ENCODE assay signal across 20 cellular contexts in genomic region chr20:38866265-38867061, GRCh38. TPM values are rescaled to one million over a fixed set of nuclear protein-coding genes. Genes with fewer than 3 reads are reported as not detected.
DNase-seq lines count a peak whose midpoint lies in the region; ATAC-seq, FAIRE-seq and TF ChIP-seq lines count a peak whose summit lies in the region.
"Had no signal": no experiment of that assay in that cellular context is flagged by ENCODE, and none has a peak within 500 bp of the region (broad histone marks: within the 10 kb centered on the region; RNA-seq: fewer than 3 reads in every experiment).

No MANE protein-coding gene starts in this region.

- no TSS peak for BruUV-seq in HepG2 (replicated peaks; lab: Mats Ljungman, UMichigan)

- ATAC-seq in left ventricle myocardium superior: peak; percentile 46
- ATAC-seq in left cardiac atrium: no peak
- peak; percentile 16; the same call in 1 of the 3 replicates for ATAC-seq in SK-N-SH treated with all-trans-retinoic acid at 6 μM for 48 hours
- ATAC-seq in HepG2: no peak

- TF ChIP-seq POLR2A in HepG2 (IDR thresholded peaks at IDR 0.05; ENCODE audit: insufficient read depth in 1 of 2, low read depth in 2 of 2, low read length in 2 of 2): no peak
- TF ChIP-seq POLR2A in transverse colon (IDR thresholded peaks at IDR 0.05): no peak

- TF ChIP-seq CTCF in HepG2 (CRISPR knock-in tag; IDR thresholded peaks at IDR 0.05) (no peak), transverse colon (IDR thresholded peaks at IDR 0.05) (no peak)

- H3K4me1 ChIP-seq in HepG2 (ENCODE audit: insufficient read depth, low read length): peaks cover 9% of the 10 kb centered on the region
- peaks cover 7 to 24% (median 16%) of the 10 kb centered on the region in 4 donors for H3K4me1 ChIP-seq in transverse colon
- H3K4me1 ChIP-seq: suprapubic skin had no signal

- H3K9me3 ChIP-seq in HepG2 (ENCODE audit: low read length): no peaks in the 10 kb centered on the region
- no peaks in the 10 kb centered on the region for H3K9me3 ChIP-seq in transverse colon
- H3K9me3 ChIP-seq: suprapubic skin had no signal

- CTCF ChIA-PET in HepG2 (lab: Yijun Ruan, JAX; ENCODE audit: low intra/inter-chr PET ratio, low total read pairs): no interaction called here

- H2AFZ ChIP-seq in HepG2 (ENCODE audit: low read length): no peak overlapping the region
- H2AFZ ChIP-seq: hepatocyte had no signal

- no peaks in the 10 kb centered on the region for H3K36me3 ChIP-seq in HepG2 (replicated peaks in 1 of 2; ENCODE audit: control insufficient read depth in 1 of 2, insufficient read depth in 2 of 2, low read length in 2 of 2)
- no peaks in the 10 kb centered on the region for H3K36me3 ChIP-seq in transverse colon
- H3K36me3 ChIP-seq: suprapubic skin had no signal

- TF ChIP-seq EP300 in HepG2 (IDR thresholded peaks at IDR 0.05; ENCODE audit: low read depth in 2 of 2, low read length in 2 of 2) (no peak), HepG2 (CRISPR knock-in tag; IDR thresholded peaks at IDR 0.05; ENCODE audit: borderline replicate concordance) (no peak), transverse colon (IDR thresholded peaks at IDR 0.05; ENCODE audit: low read depth) (no peak)

- H3K27me3 ChIP-seq in HepG2 (ENCODE audit: control insufficient read depth in 1 of 2, insufficient read depth in 2 of 2, low read length in 2 of 2) (peaks cover 5 to 26% of the 10 kb centered on the region in 2 experiments; a peak in 3 of 5 replicates), transverse colon (no peaks in the 10 kb centered on the region)
- H3K27me3 ChIP-seq: hepatocyte had no signal

- in situ Hi-C loops in HepG2 (cut with HindIII; ENCODE audit: extremely low pct_ligation_motif_present, low pct_unique_long_range_greater_than_20kb): no loop called here
- in situ Hi-C loops in transverse colon (cut with MboI; ENCODE audit: low pct_ligation_motif_present in 1 of 4, low pct_unique_long_range_greater_than_20kb in 1 of 4, low sequenced_read_pairs in 3 of 4): no loop called here

- POLR2A ChIA-PET in HepG2 (lab: Yijun Ruan, JAX): no interaction called here

- H3K4me2 ChIP-seq in HepG2 (ENCODE audit: low read depth, low read length): no peak overlapping the region
- H3K4me2 ChIP-seq: hepatocyte, smooth muscle cell had no signal

- H3K27ac ChIP-seq in HepG2 (ENCODE audit: extremely low read length, insufficient read depth, low read length) (no peak overlapping the region), transverse colon (no peak overlapping the region)
- H3K27ac ChIP-seq: hepatocyte, suprapubic skin had no signal

- WGBS in HepG2 (ENCODE audit: low lambda C conversion rate): 54% methylated on average over 11 of the region's 12 CpGs
- WGBS in transverse colon (ENCODE audit: low coverage in 1 of 2), 2 donors: 85 to 93% methylated on average over 5 to 10 of the region's 12 CpGs

- TF ChIP-seq RAD21 in HepG2 (CRISPR knock-in tag; IDR thresholded peaks at IDR 0.05): no peak

- H3K79me2 ChIP-seq in HepG2 (ENCODE audit: insufficient read depth, low read length): no peaks in the 10 kb centered on the region
- H3K79me2 ChIP-seq: hepatocyte had no signal

- H4K20me1 ChIP-seq in HepG2 (ENCODE audit: insufficient read depth, low read length): no peaks in the 10 kb centered on the region

- DNase-seq in left ventricle myocardium superior: no peak
- no peak for DNase-seq in left cardiac atrium
- no peak for DNase-seq in HepG2 (ENCODE audit: low spot score)
- DNase-seq in NCI-H2196 (lab: John Stamatoyannopoulos, UW; ENCODE audit: unreplicated experiment): no peak
- no peak for DNase-seq in transverse colon
- no peak for DNase-seq in mesenteric fat pad (ENCODE audit: low spot score)
- DNase-seq: activated CD4-positive, alpha-beta T cell treated with anti-CD3 and anti-CD28 coated beads, Interleukin-2, amount 50 U/mL, for 1 hour; activated naive CD4-positive, alpha-beta T cell treated with anti-CD3 and anti-CD28 coated beads, Interleukin-2, amount 50 U/mL, for 16 hours; DMS79; islet precursor cell; KG1; mesendoderm; MV-4-11; NCI-H1694 treated with DMSO at 0.1 percent for 48 hours; NCI-H2227 treated with DMSO at 0.1 percent for 48 hours; stimulated activated CD4-positive, alpha-beta T cell treated with anti-CD3 and anti-CD28 coated beads, Interleukin-4, amount 100 ng/mL, for 24 hours had no signal

- no peak overlapping the region for H3K4me3 ChIP-seq in HepG2 (replicated peaks in 1 of 3; ENCODE audit: insufficient read depth in 1 of 3, low read depth in 2 of 3, low read length in 3 of 3)
- H3K4me3 ChIP-seq in transverse colon: no peak overlapping the region
- H3K4me3 ChIP-seq: hepatocyte, smooth muscle cell, suprapubic skin had no signal

- FAIRE-seq in HepG2 (lab: Jason Lieb, UNC): peak; percentile 28

- intact Hi-C loops in left ventricle myocardium superior (cut with micrococcal nuclease) (no loop called here), left cardiac atrium (cut with DNase I) (no loop called here), HepG2 (cut with micrococcal nuclease; ENCODE audit: unreplicated experiment) (no loop called here), transverse colon (cut with DNase I; ENCODE audit: low total_unique reads) (no loop called here)

- H3K9ac ChIP-seq in HepG2 (ENCODE audit: insufficient read depth, low read depth, low read length): no peak overlapping the region

TF ChIP-seq in SK-N-SH treated with all-trans-retinoic acid at 6 μM for 48 hours, 23 proteins besides CTCF, POLR2A, EP300 and RAD21 (continues in another document):
- peak; percentile 67; the same call in 1 of the 2 replicates for TF ChIP-seq ZNF70 (CRISPR knock-in tag; IDR thresholded peaks at IDR 0.05)
- TF ChIP-seq TCF4 (CRISPR knock-in tag; IDR thresholded peaks at IDR 0.05; ENCODE audit: borderline replicate concordance): peak; percentile 71
- TF ChIP-seq CSDC2 (CRISPR knock-in tag; IDR thresholded peaks at IDR 0.05): no peak

TF ChIP-seq in HepG2, 621 proteins besides CTCF, POLR2A, EP300 and RAD21:
- TF ChIP-seq HNF4A (CRISPR knock-in tag; IDR thresholded peaks at IDR 0.05): no peak
- no peak for TF ChIP-seq EED (CRISPR knock-in tag; IDR thresholded peaks at IDR 0.05)
- TF ChIP-seq ZNF260 (CRISPR knock-in tag; IDR thresholded peaks at IDR 0.05; ENCODE audit: borderline replicate concordance, low read depth): no peak
- no peak for TF ChIP-seq ZNF232 (CRISPR knock-in tag; IDR thresholded peaks at IDR 0.05; ENCODE audit: borderline replicate concordance)
- TF ChIP-seq, protein P1, sequence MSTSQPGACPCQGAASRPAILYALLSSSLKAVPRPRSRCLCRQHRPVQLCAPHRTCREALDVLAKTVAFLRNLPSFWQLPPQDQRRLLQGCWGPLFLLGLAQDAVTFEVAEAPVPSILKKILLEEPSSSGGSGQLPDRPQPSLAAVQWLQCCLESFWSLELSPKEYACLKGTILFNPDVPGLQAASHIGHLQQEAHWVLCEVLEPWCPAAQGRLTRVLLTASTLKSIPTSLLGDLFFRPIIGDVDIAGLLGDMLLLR (CRISPR knock-in tag; IDR thresholded peaks at IDR 0.05): no peak
- TF ChIP-seq RORA (CRISPR knock-in tag; IDR thresholded peaks at IDR 0.05): no peak
- no peak for TF ChIP-seq KDM5B (CRISPR knock-in tag; IDR thresholded peaks at IDR 0.05; ENCODE audit: borderline replicate concordance)
- TF ChIP-seq TBL1XR1 (IDR thresholded peaks at IDR 0.05; ENCODE audit: borderline replicate concordance, low read length, partially characterized antibody): no peak
- TF ChIP-seq SRY (CRISPR knock-in tag; IDR thresholded peaks at IDR 0.05): no peak
- TF ChIP-seq ZNF616 (CRISPR knock-in tag; IDR thresholded peaks at IDR 0.05; ENCODE audit: low read depth): no peak
- TF ChIP-seq PLRG1 (conservative IDR thresholded peaks at IDR 0.05): no peak

RNA-seq across cellular contexts. Expression of gene FAM83D, which starts 59.8 kb away (rescaled TPM):
- total RNA-seq in left ventricle myocardium superior: 0.20 TPM
- total RNA-seq in left cardiac atrium: under 1 TPM; 0.42 to 0.65 TPM
- total RNA-seq in HepG2 (2016; rRNA removed; fragmentation: Illumina TruSeq; extraction: Trizol): 64.0 and 76.5 TPM in 2 replicates
- total RNA-seq in HepG2 (2016; cell fraction: cytosol; rRNA removed; fragmentation: Illumina TruSeq; extraction: Trizol; ENCODE audit: low read depth): 7.7 and 8.1 TPM in 2 replicates
- 64.0 and 71.6 TPM in 2 replicates for total RNA-seq in HepG2 (2016; cell fraction: insoluble cytoplasmic fraction; rRNA removed; fragmentation: Illumina TruSeq; extraction: Trizol)
- total RNA-seq in HepG2 (2016; cell fraction: membrane; rRNA removed; fragmentation: Illumina TruSeq; extraction: Trizol): 21.2 and 23.0 TPM in 2 replicates
- 31.3 and 37.7 TPM in 2 replicates for total RNA-seq in HepG2 (2016; cell fraction: nucleus; rRNA removed; fragmentation: Illumina TruSeq; extraction: Trizol)
- polyA plus RNA-seq in HepG2 (2011; rRNA removed): 26.7 and 51.4 TPM in 2 replicates
- 28.2 and 38.6 TPM in 2 replicates for polyA plus RNA-seq in HepG2 (2011; cell fraction: cytosol; rRNA removed)
- 23.7 and 42.3 TPM in 2 replicates for polyA plus RNA-seq in HepG2 (2011; cell fraction: nucleus; rRNA removed)
- polyA plus RNA-seq in HepG2 (2012): 13.4 and 27.1 TPM in 2 replicates
- polyA plus RNA-seq in HepG2 (2016; cell fraction: cytosol; fragmentation: Illumina TruSeq; extraction: Trizol; ENCODE audit: low read depth): 3.9 and 4.0 TPM in 2 replicates
- polyA plus RNA-seq in HepG2 (2016; cell fraction: insoluble cytoplasmic fraction; fragmentation: Illumina TruSeq; extraction: Trizol; ENCODE audit: low read depth): 80.4 and 80.8 TPM in 2 replicates
- 11.5 and 12.2 TPM in 2 replicates for polyA plus RNA-seq in HepG2 (2016; cell fraction: membrane; fragmentation: Illumina TruSeq; extraction: Trizol; ENCODE audit: low read depth)
- 61.5 and 62.0 TPM in 2 replicates for polyA plus RNA-seq in HepG2 (2016; cell fraction: nucleus; fragmentation: Illumina TruSeq; extraction: Trizol; ENCODE audit: insufficient read depth, low read depth)
- polyA minus RNA-seq in HepG2 (2011; rRNA and poly(A)+ RNA removed; ENCODE audit: low replicate concordance): 42.3 and 93.4 TPM in 2 replicates
- polyA minus RNA-seq in HepG2 (2011; cell fraction: cytosol; rRNA and poly(A)+ RNA removed): 16.7 and 27.9 TPM in 2 replicates
- polyA minus RNA-seq in HepG2 (2011; cell fraction: nucleus; rRNA and poly(A)+ RNA removed): 19.5 and 32.3 TPM in 2 replicates
- total RNA-seq in transverse colon: 10 to 100 TPM in 3 of 4 donors, 1 to 10 TPM in 1; 7.2 to 42.3 (median 19.6) TPM
- 0.71 TPM for total RNA-seq in mesenteric fat pad

Comparison
In these comparisons a context has a peak if more than half of its experiments do, and no peak if none do; other contexts are left out.
1. ATAC-seq: peak in left ventricle myocardium superior (single experiment) and SK-N-SH treated with all-trans-retinoic acid at 6 μM for 48 hours (single experiment); none in left cardiac atrium (0 of 2) and HepG2 (single experiment).